8 cellular contexts compared by ENCODE assay signal in genomic region chr7:112205348-112206237, GRCh38. TPM values are rescaled to one million over a fixed set of nuclear protein-coding genes. Genes with fewer than 3 reads are reported as not detected.
DNase-seq lines count a peak whose midpoint lies in the region; ATAC-seq and TF ChIP-seq lines count a peak whose summit lies in the region.

No MANE protein-coding gene starts in this region.

- H3K9me3 Mint-ChIP-seq in activated T-cell treated with anti-CD3 and anti-CD28 coated beads, Interleukin-2, amount 50 U/mL, for 72 hours: no peaks in the 10 kb centered on the region
- H3K9me3 Mint-ChIP-seq in naive B cell (peaks cover 0 to 3% (median 0%) of the 10 kb centered on the region in 7 donors), type B pancreatic cell (no peaks in the 10 kb centered on the region)

- ATAC-seq in HG02981 (IDR thresholded peaks at IDR 0.05; ENCODE audit: unreplicated experiment) (peak; percentile 3), naive B cell (ENCODE audit: low read depth in 2 of 2) (peak; percentile 7 to 14)
- peak; percentile 22 to 28 for ATAC-seq in activated T-cell treated with anti-CD3 and anti-CD28 coated beads, Interleukin-2, amount 50 U/mL, for 72 hours (replicated peaks in 1 of 2)

- H3K4me3 Mint-ChIP-seq in activated T-cell treated with anti-CD3 and anti-CD28 coated beads, Interleukin-2, amount 50 U/mL, for 72 hours: peak overlapping the region; percentile 98 to 100
- peak overlapping the region; percentile 94 to 98 (median 98) for H3K4me3 Mint-ChIP-seq in naive B cell
- H3K4me3 Mint-ChIP-seq in type B pancreatic cell: peak overlapping the region; percentile 97

- H3K27ac Mint-ChIP-seq in activated T-cell treated with anti-CD3 and anti-CD28 coated beads, Interleukin-2, amount 50 U/mL, for 72 hours: no peak overlapping the region
- H3K27ac Mint-ChIP-seq in naive B cell (peak overlapping the region in 5 of 6 donors; percentile 45 to 92 (median 67)), type B pancreatic cell (peak overlapping the region; percentile 95)

- peaks cover 40% of the 10 kb centered on the region for H3K27me3 Mint-ChIP-seq in activated T-cell treated with anti-CD3 and anti-CD28 coated beads, Interleukin-2, amount 50 U/mL, for 72 hours (ENCODE audit: low read depth)
- H3K27me3 Mint-ChIP-seq in naive B cell (peaks cover 32 to 49% (median 42%) of the 10 kb centered on the region in 3 donors), type B pancreatic cell (no peaks in the 10 kb centered on the region)

- in situ Hi-C loops in GM13977 (cut with MboI; ENCODE audit: low pct_unique_long_range_greater_than_20kb, low sequenced_read_pairs, unreplicated experiment): no loop called here

- peak overlapping the region; percentile 95 for H3K4me3 ChIP-seq in AG04449 (ENCODE audit: low read depth, low read length)
- peak overlapping the region; percentile 97 for H3K4me3 ChIP-seq in fibroblast of mammary gland (ENCODE audit: control insufficient read depth, low read depth, low read length)

- CTCF ChIA-PET in AG04449 (lab: Yijun Ruan, JAX): interaction anchor here (0.7 to 1.6 kb wide), 6 partner anchors 9 to 464 kb away, joined by 3 to 5 read pairs (median 4); no protein-coding TSS in a partner anchor

- no peak for TF ChIP-seq CTCF in AG04449 (IDR thresholded peaks at IDR 0.05; ENCODE audit: insufficient read depth, low read length, missing control alignments)
- TF ChIP-seq CTCF in GM13977 (IDR thresholded peaks at IDR 0.05; ENCODE audit: extremely low read depth, insufficient read depth, missing control alignments): no peak
- TF ChIP-seq CTCF in fibroblast of mammary gland (conservative IDR thresholded peaks at IDR 0.05; ENCODE audit: control insufficient read depth, insufficient read depth, low read depth, low read length): no peak
- TF ChIP-seq CTCF in type B pancreatic cell (conservative IDR thresholded peaks at IDR 0.05): no peak

- no peak for DNase-seq in AG04449 (ENCODE audit: low read depth, low spot score)
- peak; percentile 50 for DNase-seq in GM13977 (ENCODE audit: low spot score)
- peak; percentile 80 for DNase-seq in NCI-H748 (lab: John Stamatoyannopoulos, UW; ENCODE audit: unreplicated experiment)
- peak; percentile 45 to 51 for DNase-seq in activated T-cell treated with anti-CD3 and anti-CD28 coated beads, Interleukin-2, amount 50 U/mL, for 72 hours
- DNase-seq in fibroblast of mammary gland (ENCODE audit: low read depth): peak; percentile 67
- peak; percentile 18 for DNase-seq in naive B cell
- peak; percentile 75 for DNase-seq in type B pancreatic cell (ENCODE audit: extremely low spot score, unreplicated experiment)

- POLR2A ChIA-PET in AG04449 (lab: Yijun Ruan, JAX): interaction anchor here (0.7 to 3.6 kb wide), 4 partner anchors 27 to 245 kb away, joined by 3 to 26 read pairs (median 4); partner anchors contain the start of gene IFRD1

- peaks cover 39% of the 10 kb centered on the region for H3K4me1 Mint-ChIP-seq in activated T-cell treated with anti-CD3 and anti-CD28 coated beads, Interleukin-2, amount 50 U/mL, for 72 hours (ENCODE audit: low read depth)
- peaks cover 26 to 36% (median 35%) of the 10 kb centered on the region in 3 donors for H3K4me1 Mint-ChIP-seq in naive B cell
- H3K4me1 Mint-ChIP-seq in type B pancreatic cell (ENCODE audit: unreplicated experiment): peaks cover 18% of the 10 kb centered on the region

- peaks cover 4 to 5% of the 10 kb centered on the region in 2 donors for H3K36me3 Mint-ChIP-seq in activated T-cell treated with anti-CD3 and anti-CD28 coated beads, Interleukin-2, amount 50 U/mL, for 72 hours (ENCODE audit: insufficient read depth in 2 of 2)
- H3K36me3 Mint-ChIP-seq in naive B cell (no peaks in the 10 kb centered on the region), type B pancreatic cell (no peaks in the 10 kb centered on the region)

RNA-seq across cellular contexts. Expression of gene DOCK4, which starts 0.6 kb away (rescaled TPM):
- under 1 TPM; 0.29 to 0.53 TPM for total RNA-seq in activated T-cell treated with anti-CD3 and anti-CD28 coated beads, Interleukin-2, amount 50 U/mL, for 72 hours
- polyA plus RNA-seq in naive B cell (ENCODE audit: low read depth in 6 of 6): under 1 TPM in 3 of 6 donors, not detected in 3; 0.16 to 0.55 (median 0.28) TPM
- 14.7 and 24.6 TPM in 2 replicates for total RNA-seq in type B pancreatic cell (ENCODE audit: low replicate concordance)

RNA-seq across cellular contexts. Expression of gene ZNF277, which starts 0.9 kb away (rescaled TPM):
- 10 to 100 TPM; 26.4 to 34.3 TPM for total RNA-seq in activated T-cell treated with anti-CD3 and anti-CD28 coated beads, Interleukin-2, amount 50 U/mL, for 72 hours
- 10 to 100 TPM; 13.6 to 23.8 (median 20.6) TPM for polyA plus RNA-seq in naive B cell (ENCODE audit: low read depth in 6 of 6)
- 20.0 and 21.4 TPM in 2 replicates for total RNA-seq in type B pancreatic cell (ENCODE audit: low replicate concordance)

Comparison
In these comparisons a context has a peak if more than half of its experiments do, and no peak if none do; other contexts are left out.
1. RNA of gene DOCK4, which starts 0.6 kb away (total RNA-seq): 14.7 to 24.6 TPM in type B pancreatic cell; 0.29 to 0.53 TPM in activated T-cell treated with anti-CD3 and anti-CD28 coated beads, Interleukin-2, amount 50 U/mL, for 72 hours; every median in the first group is over 10 times any median in the second.
2. Peak in every context shown above with its lines, with median percentiles within 50 percentile points of each other: ATAC-seq and H3K4me3 Mint-ChIP-seq.